In the genomic region with DNA sequence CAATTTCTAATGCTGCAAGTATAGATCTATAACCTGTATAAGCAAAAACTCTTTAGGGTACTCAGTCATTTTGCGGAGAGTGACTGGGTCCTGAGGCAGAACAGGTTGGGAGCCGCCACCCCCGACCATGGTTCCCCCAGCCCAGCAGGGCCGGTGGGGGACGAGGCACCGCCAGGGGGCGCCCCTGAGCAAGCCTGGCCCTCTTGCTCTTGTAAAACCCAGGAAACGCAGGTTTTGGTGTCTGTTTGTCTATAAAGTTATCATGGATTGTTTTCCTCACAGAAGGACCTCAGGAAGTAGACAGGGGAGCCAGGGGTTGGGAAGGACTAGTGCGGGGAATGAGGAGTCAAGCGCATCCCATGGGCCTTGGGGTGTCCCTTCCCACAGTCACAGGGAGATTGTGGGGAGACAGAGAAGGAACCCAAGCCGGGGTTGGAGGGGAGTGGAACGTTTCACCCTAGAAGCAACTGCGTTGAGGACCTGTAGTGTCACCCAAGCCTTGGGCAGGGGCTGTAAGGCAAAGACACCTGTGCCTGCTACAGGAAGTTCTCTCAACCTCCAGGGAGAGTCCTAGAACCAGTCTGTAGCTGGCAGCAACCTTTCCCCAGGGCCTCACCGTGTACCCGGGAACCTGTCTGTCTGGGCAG, we compare ENCODE assay signal across 8 cellular contexts. TPM values are rescaled to one million over a fixed set of nuclear protein-coding genes. Genes with fewer than 3 reads are reported as not detected.
DNase-seq lines count a peak whose midpoint lies in the region; ATAC-seq and TF ChIP-seq lines count a peak whose summit lies in the region.

No MANE protein-coding gene starts in this region.

- H3K9me3 ChIP-seq in HAP-1 (no peaks in the 10 kb centered on the region), hepatocyte (ENCODE audit: low read depth) (no peaks in the 10 kb centered on the region)

- H3K4me2 ChIP-seq in hepatocyte = no peak overlapping the region

- no peaks in the 10 kb centered on the region for H3K27me3 Mint-ChIP-seq in T-helper 2 cell treated with Interferon-gamma antibody and Interleukin-4, amounts not matched to agents 5 μg/mL and 100 μg/mL, for 36 hours (ENCODE audit: low read depth)
- peaks cover 13% of the 10 kb centered on the region for H3K27me3 Mint-ChIP-seq in activated naive CD8-positive, alpha-beta T cell treated with anti-CD3 and anti-CD28 coated beads, Interleukin-2, amount 50 U/mL, for 24 hours

- H2AFZ ChIP-seq in hepatocyte = no peak overlapping the region

- H3K4me3 Mint-ChIP-seq in T-helper 2 cell treated with Interferon-gamma antibody and Interleukin-4, amounts not matched to agents 5 μg/mL and 100 μg/mL, for 36 hours = peak overlapping the region; percentile 77
- H3K4me3 Mint-ChIP-seq in activated naive CD8-positive, alpha-beta T cell treated with anti-CD3 and anti-CD28 coated beads, Interleukin-2, amount 50 U/mL, for 24 hours = peak overlapping the region; percentile 5

- CTCF ChIA-PET in BJ (lab: Yijun Ruan, JAX) = interaction anchor here (0.8 to 2.1 kb wide), 7 partner anchors 63 to 182 kb away, joined by 3 to 13 read pairs (median 5); no protein-coding TSS in a partner anchor

- H3K4me1 ChIP-seq in HAP-1 = no peaks in the 10 kb centered on the region
- H3K4me1 ChIP-seq in hepatocyte (ENCODE audit: insufficient read depth) = no peaks in the 10 kb centered on the region

- no peaks in the 10 kb centered on the region for H3K36me3 Mint-ChIP-seq in T-helper 2 cell treated with Interferon-gamma antibody and Interleukin-4, amounts not matched to agents 5 μg/mL and 100 μg/mL, for 36 hours (ENCODE audit: low read depth)
- H3K36me3 Mint-ChIP-seq in activated naive CD8-positive, alpha-beta T cell treated with anti-CD3 and anti-CD28 coated beads, Interleukin-2, amount 50 U/mL, for 24 hours (ENCODE audit: low read depth) = no peaks in the 10 kb centered on the region

- no peaks in the 10 kb centered on the region for H4K20me1 ChIP-seq in hepatocyte (ENCODE audit: insufficient read depth, poor library complexity, severe bottlenecking)

- H3K36me3 ChIP-seq in BJ (ENCODE audit: control insufficient read depth, insufficient read depth, low read length) (no peaks in the 10 kb centered on the region), HAP-1 (replicated peaks) (no peaks in the 10 kb centered on the region), hepatocyte (replicated peaks; ENCODE audit: insufficient read depth, low read depth) (no peaks in the 10 kb centered on the region)

- 36% methylated on average over 15 of the region's 15 CpGs for WGBS in hepatocyte (ENCODE audit: low lambda C conversion rate, missing lambda C conversion rate)

- H3K4me1 Mint-ChIP-seq in T-helper 2 cell treated with Interferon-gamma antibody and Interleukin-4, amounts not matched to agents 5 μg/mL and 100 μg/mL, for 36 hours (ENCODE audit: low read depth) = peaks cover 51% of the 10 kb centered on the region
- H3K4me1 Mint-ChIP-seq in activated naive CD8-positive, alpha-beta T cell treated with anti-CD3 and anti-CD28 coated beads, Interleukin-2, amount 50 U/mL, for 24 hours = peaks cover 56% of the 10 kb centered on the region

- H3K27me3 ChIP-seq in BJ (ENCODE audit: control insufficient read depth, insufficient read depth, low read length) = peaks cover 8% of the 10 kb centered on the region
- peaks cover 45% of the 10 kb centered on the region for H3K27me3 ChIP-seq in HAP-1 (ENCODE audit: low read depth)
- H3K27me3 ChIP-seq in hepatocyte = no peaks in the 10 kb centered on the region

- no peaks in the 10 kb centered on the region for H3K9me2 ChIP-seq in hepatocyte (replicated peaks; ENCODE audit: insufficient read depth)

- ATAC-seq in activated naive CD8-positive, alpha-beta T cell treated with anti-CD3 and anti-CD28 coated beads, Interleukin-2, amount 50 U/mL, for 24 hours = peak; percentile 25
- ATAC-seq in HG02970 (IDR thresholded peaks at IDR 0.05; ENCODE audit: low FRiP score, unreplicated experiment) (no peak), GM18498 (IDR thresholded peaks at IDR 0.05; ENCODE audit: unreplicated experiment) (no peak)

- no peak overlapping the region for H3K27ac ChIP-seq in hepatocyte

- no peaks in the 10 kb centered on the region for H3K79me2 ChIP-seq in hepatocyte

- peak overlapping the region; percentile 98 for H3K27ac Mint-ChIP-seq in T-helper 2 cell treated with Interferon-gamma antibody and Interleukin-4, amounts not matched to agents 5 μg/mL and 100 μg/mL, for 36 hours
- peak overlapping the region; percentile 96 for H3K27ac Mint-ChIP-seq in activated naive CD8-positive, alpha-beta T cell treated with anti-CD3 and anti-CD28 coated beads, Interleukin-2, amount 50 U/mL, for 24 hours

- POLR2A ChIA-PET in BJ (lab: Charles Lee) = no interaction called here

- peak; percentile 99 for TF ChIP-seq CTCF in BJ (IDR thresholded peaks at IDR 0.05; ENCODE audit: insufficient read depth, low read depth, low read length)
- TF ChIP-seq CTCF in hepatocyte (IDR thresholded peaks at IDR 0.05; ENCODE audit: poor library complexity) = peak; percentile 97

- no peaks in the 10 kb centered on the region for H3K9me3 Mint-ChIP-seq in T-helper 2 cell treated with Interferon-gamma antibody and Interleukin-4, amounts not matched to agents 5 μg/mL and 100 μg/mL, for 36 hours
- no peaks in the 10 kb centered on the region for H3K9me3 Mint-ChIP-seq in activated naive CD8-positive, alpha-beta T cell treated with anti-CD3 and anti-CD28 coated beads, Interleukin-2, amount 50 U/mL, for 24 hours

- H3K4me3 ChIP-seq in BJ (ENCODE audit: low read depth, low read length) (no peak overlapping the region), HAP-1 (no peak overlapping the region), hepatocyte (no peak overlapping the region)

- in situ Hi-C loops in HAP-1 (cut with MboI; ENCODE audit: low sequenced_read_pairs) = no loop called here

- no peak for DNase-seq in BJ (ENCODE audit: low read depth)
- DNase-seq in HAP-1 (ENCODE audit: low spot score in 2 of 2) = peak; percentile 6 to 84
- DNase-seq in T-helper 2 cell treated with Interferon-gamma antibody and Interleukin-4, amounts not matched to agents 5 μg/mL and 100 μg/mL, for 36 hours (ENCODE audit: low spot score) = peak; percentile 78
- peak; percentile 93 for DNase-seq in activated naive CD8-positive, alpha-beta T cell treated with anti-CD3 and anti-CD28 coated beads, Interleukin-2, amount 50 U/mL, for 24 hours
- DNase-seq in hepatocyte (ENCODE audit: low spot score) = peak; percentile 78
- DNase-seq in stimulated activated CD4-positive, alpha-beta T cell treated with anti-CD3 and anti-CD28 coated beads, Interleukin-1b, Interleukin-23, amount 100 ng/mL, for 24 hours (ENCODE audit: low read depth in 4 of 4, low spot score in 1 of 4) = peak; percentile 79 to 87 (median 82)

RNA-seq across cellular contexts. Expression of a gene that starts 26.4 kb away (rescaled TPM):
- polyA plus RNA-seq in BJ (2011; rRNA removed) (19.1 and 36.3 TPM in 2 replicates), hepatocyte (25.4 and 33.4 TPM in 2 replicates)
- polyA minus RNA-seq in BJ (2011; rRNA and poly(A)+ RNA removed) = 26.0 and 47.3 TPM in 2 replicates
- 15.2 and 22.6 TPM in 2 replicates for total RNA-seq in hepatocyte

RNA-seq across cellular contexts. Expression of a gene that starts 31.6 kb away (rescaled TPM):
- polyA plus RNA-seq in BJ (2011; rRNA removed) (not detected in 2 replicates), hepatocyte (21.3 and 34.4 TPM in 2 replicates)
- polyA minus RNA-seq in BJ (2011; rRNA and poly(A)+ RNA removed) = not detected in 2 replicates
- 43.3 and 49.8 TPM in 2 replicates for total RNA-seq in hepatocyte

RNA-seq across cellular contexts. Expression of a gene that starts 58.4 kb away (rescaled TPM):
- polyA plus RNA-seq in BJ (2011; rRNA removed) = 27.7 and 45.5 TPM in 2 replicates
- polyA minus RNA-seq in BJ (2011; rRNA and poly(A)+ RNA removed) = 10.7 and 11.7 TPM in 2 replicates
- total RNA-seq in hepatocyte = 136 and 156 TPM in 2 replicates
- 179 and 193 TPM in 2 replicates for polyA plus RNA-seq in hepatocyte

RNA-seq across cellular contexts. Expression of a gene that starts 58.7 kb away (rescaled TPM):
- 32.8 and 45.7 TPM in 2 replicates for polyA plus RNA-seq in BJ (2011; rRNA removed)
- polyA minus RNA-seq in BJ (2011; rRNA and poly(A)+ RNA removed) = 17.1 and 24.3 TPM in 2 replicates
- total RNA-seq in hepatocyte = 111 and 114 TPM in 2 replicates
- polyA plus RNA-seq in hepatocyte = 47.0 and 50.2 TPM in 2 replicates

Comparison
In these comparisons a context has a peak if more than half of its experiments do, and no peak if none do; other contexts are left out.
1. RNA of a gene that starts 31.6 kb away (polyA plus RNA-seq): 21.3 to 34.4 TPM in hepatocyte; not detected in BJ; every median in the first group is over 10 times any median in the second.